20 cellular contexts compared by ENCODE assay signal in genomic region chr12:24777359-24777758, GRCh38.
DNase-seq lines count a peak whose midpoint lies in the region; ATAC-seq and TF ChIP-seq lines count a peak whose summit lies in the region.
"Had no signal": no experiment of that assay in that cellular context is flagged by ENCODE, and none has a peak within 500 bp of the region (broad histone marks: within the 10 kb centered on the region; RNA-seq: fewer than 3 reads in every experiment).

No MANE protein-coding gene starts in this region.

- DNase-seq in natural killer cell treated with Interleukin-12 subunit alpha and Interleukin-12 subunit beta and Interleukin-15 and Interleukin-18, amount 100 ng/mL, for 72 hours (ENCODE audit: low spot score): no peak
- no peak for DNase-seq in natural killer cell
- DNase-seq in chondrocyte (ENCODE audit: low spot score): no peak
- no peak for DNase-seq in neural progenitor cell (ENCODE audit: low spot score)
- no peak for DNase-seq in activated T-helper 2 cell treated with anti-CD3 and anti-CD28 coated beads, Interferon-gamma antibody, Interleukin-2, Interleukin-4, amounts not matched to agents 10 μg/mL and 5 μg/mL and 100 μg/mL, durations not matched to agents 14 hours and 24 hours and 36 hours (ENCODE audit: low spot score)
- no peak for DNase-seq in epidermal melanocyte (ENCODE audit: insufficient read length, low spot score)
- no peak for DNase-seq in iPS-NIHi11 (ENCODE audit: low spot score)
- DNase-seq: 8988T; Calu3; CD4-positive, alpha-beta T cell; KG1; NCI-H1417; NCI-H187 treated with DMSO at 0.1 percent for 48 hours; NCI-H2171; NCI-H526 treated with DMSO at 0.1 percent for 48 hours; OCI-M1; Right ventricle myocardium superior had no signal

- no peak overlapping the region for H3K4me3 Mint-ChIP-seq in natural killer cell treated with Interleukin-12 subunit alpha and Interleukin-12 subunit beta and Interleukin-15 and Interleukin-18, amount 100 ng/mL, for 72 hours
- no peak overlapping the region for H3K4me3 Mint-ChIP-seq in natural killer cell
- H3K4me3 Mint-ChIP-seq in chondrocyte (ENCODE audit: unreplicated experiment): peak overlapping the region; percentile 26
- peak overlapping the region; percentile 5 for H3K4me3 Mint-ChIP-seq in neural progenitor cell
- H3K4me3 Mint-ChIP-seq in activated T-helper 2 cell treated with anti-CD3 and anti-CD28 coated beads, Interferon-gamma antibody, Interleukin-2, Interleukin-4, amounts not matched to agents 10 μg/mL and 5 μg/mL and 100 μg/mL, durations not matched to agents 14 hours and 24 hours and 36 hours (ENCODE audit: low read depth): no peak overlapping the region
- H3K4me3 Mint-ChIP-seq: CD4-positive, alpha-beta T cell had no signal

- no peaks in the 10 kb centered on the region for H3K9me3 Mint-ChIP-seq in natural killer cell treated with Interleukin-12 subunit alpha and Interleukin-12 subunit beta and Interleukin-15 and Interleukin-18, amount 100 ng/mL, for 72 hours
- H3K9me3 Mint-ChIP-seq in natural killer cell (no peaks in the 10 kb centered on the region), chondrocyte (ENCODE audit: low read depth) (no peaks in the 10 kb centered on the region), neural progenitor cell (peaks cover 8% of the 10 kb centered on the region)
- H3K9me3 Mint-ChIP-seq in activated T-helper 2 cell treated with anti-CD3 and anti-CD28 coated beads, Interferon-gamma antibody, Interleukin-2, Interleukin-4, amounts not matched to agents 10 μg/mL and 5 μg/mL and 100 μg/mL, durations not matched to agents 14 hours and 24 hours and 36 hours: no peaks in the 10 kb centered on the region
- H3K9me3 Mint-ChIP-seq: CD4-positive, alpha-beta T cell had no signal

- peak overlapping the region; percentile 26 for H2AFZ ChIP-seq in neural progenitor cell (replicated peaks)

- no peaks in the 10 kb centered on the region for H3K9me3 ChIP-seq in neural progenitor cell (ENCODE audit: low read depth)

- peaks cover 24% of the 10 kb centered on the region for H3F3A ChIP-seq in neural progenitor cell (ENCODE audit: low read depth)

- H4K20me1 ChIP-seq in neural progenitor cell (ENCODE audit: low read depth): no peaks in the 10 kb centered on the region

- H3K27me3 Mint-ChIP-seq in natural killer cell treated with Interleukin-12 subunit alpha and Interleukin-12 subunit beta and Interleukin-15 and Interleukin-18, amount 100 ng/mL, for 72 hours: peaks cover 0 to 8% of the 10 kb centered on the region in 2 donors
- peaks cover 3 to 13% of the 10 kb centered on the region in 2 donors for H3K27me3 Mint-ChIP-seq in natural killer cell (ENCODE audit: low read depth in 2 of 2)
- H3K27me3 Mint-ChIP-seq in chondrocyte (ENCODE audit: low read depth): no peaks in the 10 kb centered on the region
- H3K27me3 Mint-ChIP-seq in neural progenitor cell (ENCODE audit: insufficient read depth, low read depth): no peaks in the 10 kb centered on the region
- peaks cover 7% of the 10 kb centered on the region for H3K27me3 Mint-ChIP-seq in activated T-helper 2 cell treated with anti-CD3 and anti-CD28 coated beads, Interferon-gamma antibody, Interleukin-2, Interleukin-4, amounts not matched to agents 10 μg/mL and 5 μg/mL and 100 μg/mL, durations not matched to agents 14 hours and 24 hours and 36 hours (ENCODE audit: low read depth)

- no peaks in the 10 kb centered on the region for H3K79me2 ChIP-seq in neural progenitor cell (ENCODE audit: low read depth)

- peak overlapping the region; percentile 33 for H3K4me2 ChIP-seq in neural progenitor cell

- H3K4me1 ChIP-seq in neural progenitor cell: peaks cover 34% of the 10 kb centered on the region

- H3K27me3 ChIP-seq in neural progenitor cell: no peaks in the 10 kb centered on the region

- H3K36me3 ChIP-seq in neural progenitor cell: no peaks in the 10 kb centered on the region

- intact Hi-C loops in natural killer cell (cut with micrococcal nuclease): no loop called here
- intact Hi-C loops in activated T-helper 2 cell treated with anti-CD3 and anti-CD28 coated beads, Interferon-gamma antibody, Interleukin-2, Interleukin-4, amounts not matched to agents 10 μg/mL and 5 μg/mL and 100 μg/mL, durations not matched to agents 14 hours and 24 hours and 36 hours (cut with micrococcal nuclease): loop anchor here (5.0 to 10.0 kb wide), 2 partner anchors 100 to 1573 kb away; no protein-coding TSS in a partner anchor

- H3K9ac ChIP-seq in neural progenitor cell: no peak overlapping the region

- no peak overlapping the region for H3K4me3 ChIP-seq in neural progenitor cell
- H3K4me3 ChIP-seq: SK-N-MC had no signal

- no peaks in the 10 kb centered on the region for H3K36me3 Mint-ChIP-seq in natural killer cell treated with Interleukin-12 subunit alpha and Interleukin-12 subunit beta and Interleukin-15 and Interleukin-18, amount 100 ng/mL, for 72 hours
- H3K36me3 Mint-ChIP-seq in natural killer cell (no peaks in the 10 kb centered on the region), chondrocyte (ENCODE audit: low read depth) (no peaks in the 10 kb centered on the region), neural progenitor cell (peaks cover 1% of the 10 kb centered on the region)
- no peaks in the 10 kb centered on the region for H3K36me3 Mint-ChIP-seq in activated T-helper 2 cell treated with anti-CD3 and anti-CD28 coated beads, Interferon-gamma antibody, Interleukin-2, Interleukin-4, amounts not matched to agents 10 μg/mL and 5 μg/mL and 100 μg/mL, durations not matched to agents 14 hours and 24 hours and 36 hours (ENCODE audit: low read depth)

- peak overlapping the region; percentile 6 to 54 for H3K27ac Mint-ChIP-seq in natural killer cell treated with Interleukin-12 subunit alpha and Interleukin-12 subunit beta and Interleukin-15 and Interleukin-18, amount 100 ng/mL, for 72 hours
- H3K27ac Mint-ChIP-seq in natural killer cell: no peak overlapping the region
- peak overlapping the region; percentile 78 for H3K27ac Mint-ChIP-seq in chondrocyte (ENCODE audit: unreplicated experiment)
- peak overlapping the region; percentile 25 for H3K27ac Mint-ChIP-seq in neural progenitor cell
- H3K27ac Mint-ChIP-seq in activated T-helper 2 cell treated with anti-CD3 and anti-CD28 coated beads, Interferon-gamma antibody, Interleukin-2, Interleukin-4, amounts not matched to agents 10 μg/mL and 5 μg/mL and 100 μg/mL, durations not matched to agents 14 hours and 24 hours and 36 hours: no peak overlapping the region
- H3K27ac Mint-ChIP-seq: CD4-positive, alpha-beta T cell had no signal

- no peak for ATAC-seq in natural killer cell treated with Interleukin-12 subunit alpha and Interleukin-12 subunit beta and Interleukin-15 and Interleukin-18, amount 100 ng/mL, for 72 hours
- ATAC-seq in natural killer cell: no peak
- no peak for ATAC-seq in HG02870 (IDR thresholded peaks at IDR 0.05; ENCODE audit: unreplicated experiment)
- ATAC-seq: HepG2 had no signal

- H3K4me1 Mint-ChIP-seq in natural killer cell treated with Interleukin-12 subunit alpha and Interleukin-12 subunit beta and Interleukin-15 and Interleukin-18, amount 100 ng/mL, for 72 hours (ENCODE audit: low read depth in 2 of 2): peaks cover 0 to 13% of the 10 kb centered on the region in 2 donors
- H3K4me1 Mint-ChIP-seq in natural killer cell (no peaks in the 10 kb centered on the region), chondrocyte (ENCODE audit: low read depth) (peaks cover 50% of the 10 kb centered on the region), neural progenitor cell (peaks cover 41% of the 10 kb centered on the region)
- H3K4me1 Mint-ChIP-seq in activated T-helper 2 cell treated with anti-CD3 and anti-CD28 coated beads, Interferon-gamma antibody, Interleukin-2, Interleukin-4, amounts not matched to agents 10 μg/mL and 5 μg/mL and 100 μg/mL, durations not matched to agents 14 hours and 24 hours and 36 hours (ENCODE audit: low read depth): peaks cover 3% of the 10 kb centered on the region

- TF ChIP-seq CTCF in natural killer cell (IDR thresholded peaks at IDR 0.05) (no peak), chondrocyte (IDR thresholded peaks at IDR 0.05) (no peak), neural progenitor cell (IDR thresholded peaks at IDR 0.05) (no peak)

- peak overlapping the region; percentile 51 for H3K27ac ChIP-seq in neural progenitor cell
- H3K27ac ChIP-seq: SK-N-MC had no signal

Comparison
In these comparisons a context has a peak if more than half of its experiments do, and no peak if none do; other contexts are left out.
1. H3K27ac Mint-ChIP-seq: peak in natural killer cell treated with Interleukin-12 subunit alpha and Interleukin-12 subunit beta and Interleukin-15 and Interleukin-18, amount 100 ng/mL, for 72 hours (2 of 2), chondrocyte (single experiment) and neural progenitor cell (single experiment); none in natural killer cell (0 of 2) and activated T-helper 2 cell treated with anti-CD3 and anti-CD28 coated beads, Interferon-gamma antibody, Interleukin-2, Interleukin-4, amounts not matched to agents 10 μg/mL and 5 μg/mL and 100 μg/mL, durations not matched to agents 14 hours and 24 hours and 36 hours (single experiment).
2. H3K4me3 Mint-ChIP-seq: peak in chondrocyte (single experiment) and neural progenitor cell (single experiment); none in natural killer cell treated with Interleukin-12 subunit alpha and Interleukin-12 subunit beta and Interleukin-15 and Interleukin-18, amount 100 ng/mL, for 72 hours (single experiment), natural killer cell (single experiment) and activated T-helper 2 cell treated with anti-CD3 and anti-CD28 coated beads, Interferon-gamma antibody, Interleukin-2, Interleukin-4, amounts not matched to agents 10 μg/mL and 5 μg/mL and 100 μg/mL, durations not matched to agents 14 hours and 24 hours and 36 hours (single experiment).